In genomic region chr20:38127011-38127621, GRCh38 we compare ENCODE assay signal across 1 cellular context.
TF ChIP-seq lines count a peak whose summit lies in the region.

No MANE protein-coding gene starts in this region.

TF ChIP-seq in SK-N-SH treated with all-trans-retinoic acid at 6 μM for 48 hours, 23 proteins besides CTCF, POLR2A, EP300 and RAD21 (continued from another document):
- 0 out of 2 replicates have a peak, but pooled peaks have one; percentile 18 for TF ChIP-seq PATZ1 (CRISPR knock-in tag; IDR thresholded peaks at IDR 0.05; ENCODE audit: borderline replicate concordance)
